In genomic region chr3:180181387-180181786, GRCh38 we compare ENCODE assay signal across 17 cellular contexts.
"Had no signal": no experiment of that assay in that cellular context is flagged by ENCODE, and none has a peak within 500 bp of the region (broad histone marks: within the 10 kb centered on the region; RNA-seq: fewer than 3 reads in every experiment).

No MANE protein-coding gene starts in this region.

- H3K9me3 ChIP-seq: colonic mucosa, heart left ventricle, pancreas, suprapubic skin, thyroid gland had no signal

- H3K36me3 ChIP-seq: colonic mucosa, heart left ventricle, pancreas, suprapubic skin, thyroid gland had no signal

- H3K27ac ChIP-seq: colonic mucosa, heart left ventricle, pancreas, suprapubic skin, thyroid gland had no signal

- H3K4me1 Mint-ChIP-seq: natural killer cell, neural crest cell had no signal

- H3K27ac Mint-ChIP-seq: natural killer cell, progenitor cell of endocrine pancreas, type B pancreatic cell had no signal

- H3K27me3 Mint-ChIP-seq: progenitor cell of endocrine pancreas, type B pancreatic cell had no signal

- H3K4me3 ChIP-seq: colonic mucosa, heart left ventricle, pancreas, smooth muscle cell, suprapubic skin, thyroid gland had no signal

- H3K4me2 ChIP-seq: smooth muscle cell had no signal

- H3K9me3 Mint-ChIP-seq: type B pancreatic cell had no signal

- DNase-seq: colonic mucosa; dermis blood vessel endothelial cell; erythroblast; heart left ventricle; hippocampal formation; kidney glomerular epithelial cell; natural killer cell; pancreas; right cardiac atrium; stimulated activated CD4-positive, alpha-beta T cell treated with anti-CD3 and anti-CD28 coated beads, Interleukin-2, amount 100 ng/mL, for 48 hours; stimulated activated naive CD4-positive, alpha-beta T cell treated with Interleukin-2 at 50 U/mL for 16 hours; thyroid gland had no signal

- ATAC-seq: heart left ventricle, natural killer cell, right cardiac atrium had no signal

- H3K4me3 Mint-ChIP-seq: natural killer cell, neural crest cell, type B pancreatic cell had no signal

- H3K4me1 ChIP-seq: colonic mucosa, heart left ventricle, pancreas, suprapubic skin, thyroid gland had no signal

- H3K36me3 Mint-ChIP-seq: natural killer cell, type B pancreatic cell had no signal

- H3K27me3 ChIP-seq: colonic mucosa, heart left ventricle, pancreas, suprapubic skin, thyroid gland had no signal
